Comparison of ENCODE assay signal across 11 cellular contexts in genomic region chr1:20255666-20256065, GRCh38. TPM values are rescaled to one million over a fixed set of nuclear protein-coding genes. Genes with fewer than 3 reads are reported as not detected.
A peak's percentile ranks its signal among the peaks of the same experiment; 100 is the strongest.
DNase-seq lines count a peak whose midpoint lies in the region; ATAC-seq and TF ChIP-seq lines count a peak whose summit lies in the region.
"Had no signal": no experiment of that assay in that cellular context is flagged by ENCODE, and none has a peak within 500 bp of the region (broad histone marks: within the 10 kb centered on the region; RNA-seq: fewer than 3 reads in every experiment).

No MANE protein-coding gene starts in this region.

- H3K4me1 ChIP-seq in right atrium auricular region (no peaks in the 10 kb centered on the region), endodermal cell (ENCODE audit: control insufficient read depth, insufficient read depth, low read length) (no peaks in the 10 kb centered on the region)

- no peak overlapping the region for H3K27ac Mint-ChIP-seq in endodermal cell
- H3K27ac Mint-ChIP-seq: activated naive CD8-positive, alpha-beta T cell treated with anti-CD3 and anti-CD28 coated beads, Interleukin-2, amount 10 ng/mL, durations not matched to agents 7 days and 5 days had no signal

- H3K4me3 ChIP-seq in right atrium auricular region: no peak overlapping the region
- H3K4me3 ChIP-seq in endodermal cell (ENCODE audit: low read length): no peak overlapping the region

- H3K4me1 Mint-ChIP-seq in endodermal cell: peaks cover 2% of the 10 kb centered on the region
- H3K4me1 Mint-ChIP-seq: activated naive CD8-positive, alpha-beta T cell treated with anti-CD3 and anti-CD28 coated beads, Interleukin-2, amount 10 ng/mL, durations not matched to agents 7 days and 5 days; immature natural killer cell had no signal

- H3K9me3 ChIP-seq in right atrium auricular region (no peaks in the 10 kb centered on the region), endodermal cell (ENCODE audit: control insufficient read depth, low read length) (no peaks in the 10 kb centered on the region)

- no peaks in the 10 kb centered on the region for H3K36me3 ChIP-seq in right atrium auricular region
- no peaks in the 10 kb centered on the region for H3K36me3 ChIP-seq in endodermal cell (ENCODE audit: control insufficient read depth, insufficient read depth, low read length)

- TF ChIP-seq CTCF in right atrium auricular region (IDR thresholded peaks at IDR 0.05) (no peak), endodermal cell (conservative IDR thresholded peaks at IDR 0.05) (no peak)

- H3K36me3 Mint-ChIP-seq in endodermal cell (ENCODE audit: low read depth): no peaks in the 10 kb centered on the region
- H3K36me3 Mint-ChIP-seq: activated naive CD8-positive, alpha-beta T cell treated with anti-CD3 and anti-CD28 coated beads, Interleukin-2, amount 10 ng/mL, durations not matched to agents 7 days and 5 days; immature natural killer cell had no signal

- H3K27me3 Mint-ChIP-seq in endodermal cell (ENCODE audit: insufficient read depth): peaks cover 26% of the 10 kb centered on the region

- no peak overlapping the region for H3K9ac ChIP-seq in endodermal cell (ENCODE audit: extremely low read depth, low read length, poor library complexity, severe bottlenecking)

- H3K27ac ChIP-seq in right atrium auricular region (no peak overlapping the region), endodermal cell (ENCODE audit: low read depth, low read length) (no peak overlapping the region)

- ATAC-seq in Right ventricle myocardium superior (ENCODE audit: poor library complexity) (peak; percentile 25), HG03342 (IDR thresholded peaks at IDR 0.05; ENCODE audit: unreplicated experiment) (no peak)
- no peak for ATAC-seq in activated CD4-positive, CD25-positive, alpha-beta regulatory T cell treated with anti-CD3 and anti-CD28 coated beads, Interleukin-2, amount 50 U/mL, for 24 hours

- H3K27me3 ChIP-seq in right atrium auricular region (no peaks in the 10 kb centered on the region), endodermal cell (ENCODE audit: control insufficient read depth, insufficient read depth, low read length, poor library complexity, severe bottlenecking) (peaks cover 16% of the 10 kb centered on the region)

- no peaks in the 10 kb centered on the region for H3K9me3 Mint-ChIP-seq in endodermal cell
- H3K9me3 Mint-ChIP-seq: activated naive CD8-positive, alpha-beta T cell treated with anti-CD3 and anti-CD28 coated beads, Interleukin-2, amount 10 ng/mL, durations not matched to agents 7 days and 5 days; immature natural killer cell had no signal

- intact Hi-C loops in Right ventricle myocardium superior (cut with DNase I): no loop called here

- DNase-seq in Right ventricle myocardium superior (no peak), right atrium auricular region (ENCODE audit: low spot score) (no peak), NOMO-1 treated with DMSO at 0.1 percent for 48 hours (lab: John Stamatoyannopoulos, UW; ENCODE audit: unreplicated experiment) (peak; percentile 83), endodermal cell (peak; percentile 57), superior temporal gyrus (ENCODE audit: extremely low spot score) (peak; percentile 46), GM19238 (ENCODE audit: insufficient read length, low spot score) (no peak)
- DNase-seq: activated naive CD8-positive, alpha-beta T cell treated with anti-CD3 and anti-CD28 coated beads, Interleukin-2, amount 10 ng/mL, durations not matched to agents 7 days and 5 days had no signal

- WGBS in endodermal cell (ENCODE audit: insufficient coverage in 1 of 2, insufficient read length in 1 of 2), 2 experiments: 60 to 76% methylated on average over 7 of the region's 7 CpGs

- no peak overlapping the region for H3K4me3 Mint-ChIP-seq in endodermal cell
- H3K4me3 Mint-ChIP-seq: activated naive CD8-positive, alpha-beta T cell treated with anti-CD3 and anti-CD28 coated beads, Interleukin-2, amount 10 ng/mL, durations not matched to agents 7 days and 5 days had no signal

RNA-seq across cellular contexts. Expression of gene VWA5B1, which starts 35.0 kb away (rescaled TPM):
- total RNA-seq in Right ventricle myocardium superior: 0.13 TPM
- under 1 TPM; 0.22 to 0.43 TPM for total RNA-seq in right atrium auricular region
- under 1 TPM in 1 of 2 donors, not detected in 1; 0.44 TPM for total RNA-seq in endodermal cell
- 0.46 TPM for polyA plus RNA-seq in endodermal cell (2013, experiment 1 of 2)
- 0.33 TPM for polyA plus RNA-seq in endodermal cell (2013, experiment 2 of 2)
- total RNA-seq: activated naive CD8-positive, alpha-beta T cell treated with anti-CD3 and anti-CD28 coated beads, Interleukin-2, amount 10 ng/mL, durations not matched to agents 7 days and 5 days; G401 had no signal
- polyA plus RNA-seq: immature natural killer cell had no signal

Comparison
In these comparisons a context has a peak if more than half of its experiments do, and no peak if none do; other contexts are left out.
1. DNase-seq: peak in NOMO-1 treated with DMSO at 0.1 percent for 48 hours (single experiment), endodermal cell (single experiment) and superior temporal gyrus (single experiment); none in Right ventricle myocardium superior (single experiment), right atrium auricular region (single experiment) and GM19238 (single experiment).